18 cellular contexts compared by ENCODE assay signal in genomic region chr5:76744632-76745031, GRCh38. TPM values are rescaled to one million over a fixed set of nuclear protein-coding genes. Genes with fewer than 3 reads are reported as not detected.
DNase-seq lines count a peak whose midpoint lies in the region; ATAC-seq, FAIRE-seq and TF ChIP-seq lines count a peak whose summit lies in the region.
"Had no signal": no experiment of that assay in that cellular context is flagged by ENCODE, and none has a peak within 500 bp of the region (broad histone marks: within the 10 kb centered on the region; RNA-seq: fewer than 3 reads in every experiment).

No MANE protein-coding gene starts in this region.

- BruUV-seq in HCT116 (replicated peaks; lab: Mats Ljungman, UMichigan) (no TSS peak), K562 (replicated peaks; lab: Mats Ljungman, UMichigan) (no TSS peak)

- TF ChIP-seq RAD21 in HCT116 (IDR thresholded peaks at IDR 0.05; ENCODE audit: low read depth) (no peak), K562 (CRISPR knock-in tag; conservative IDR thresholded peaks at IDR 0.05 in 1 of 2, IDR thresholded peaks at IDR 0.05 in 1 of 2) (no peak)

- no peaks in the 10 kb centered on the region for H3K36me3 ChIP-seq in left ventricle myocardium inferior
- H3K36me3 ChIP-seq in HCT116 (ENCODE audit: control insufficient read depth in 1 of 2, insufficient read depth in 2 of 2, low read length in 2 of 2) = no peaks in the 10 kb centered on the region
- no peaks in the 10 kb centered on the region for H3K36me3 ChIP-seq in K562 (ENCODE audit: control insufficient read depth, insufficient read depth, low read length)
- H3K36me3 ChIP-seq in suprapubic skin = no peaks in the 10 kb centered on the region
- no peaks in the 10 kb centered on the region for H3K36me3 ChIP-seq in tibial artery
- H3K36me3 ChIP-seq: HAP-1 had no signal

- H3K4me2 ChIP-seq in HCT116 (ENCODE audit: low read length) = no peak overlapping the region
- H3K4me2 ChIP-seq in K562 (ENCODE audit: insufficient read depth, low read length) = no peak overlapping the region

- H3K9me3 ChIP-seq in left ventricle myocardium inferior (replicated peaks) = no peaks in the 10 kb centered on the region
- no peaks in the 10 kb centered on the region for H3K9me3 ChIP-seq in HCT116 (ENCODE audit: control insufficient read depth in 1 of 2, insufficient read depth in 1 of 2, low read depth in 1 of 2, low read length in 2 of 2)
- no peaks in the 10 kb centered on the region for H3K9me3 ChIP-seq in K562 (replicated peaks; ENCODE audit: control insufficient read depth, insufficient read depth, low read depth, low read length)
- no peaks in the 10 kb centered on the region for H3K9me3 ChIP-seq in suprapubic skin
- no peaks in the 10 kb centered on the region for H3K9me3 ChIP-seq in tibial artery
- H3K9me3 ChIP-seq: HAP-1 had no signal

- RAD21 ChIA-PET in HCT116 (lab: Charles Lee; ENCODE audit: low non-redundant PET in 1 of 2, low total read pairs in 2 of 2, uncharacterized antibody in 2 of 2, unreplicated experiment in 2 of 2) = interaction anchor here in 1 of 2 experiments (1.2 kb wide), 1 partner anchor 30 kb away, joined by 3 read pairs; no protein-coding TSS in a partner anchor

- POLR2A ChIA-PET in HCT116 (lab: Charles Lee) = no interaction called here
- POLR2A ChIA-PET in K562 (lab: Yijun Ruan, JAX) = no interaction called here

- no peaks in the 10 kb centered on the region for H3K9me2 ChIP-seq in HCT116 (ENCODE audit: insufficient read depth)

- H3K9ac ChIP-seq in HCT116 (ENCODE audit: low read length) = no peak overlapping the region
- no peak overlapping the region for H3K9ac ChIP-seq in K562 (ENCODE audit: insufficient read depth in 1 of 2, low read depth in 2 of 2, low read length in 2 of 2)

- in situ Hi-C loops in K562 (cut with MboI) = no loop called here

- H3K27me3 Mint-ChIP-seq in T-helper 2 cell treated with Interferon-gamma antibody and Interleukin-4, amounts not matched to agents 5 μg/mL and 100 μg/mL, for 36 hours (ENCODE audit: low read depth) = peaks cover 7% of the 10 kb centered on the region

- no peaks in the 10 kb centered on the region for H3K9me3 Mint-ChIP-seq in T-helper 2 cell treated with Interferon-gamma antibody and Interleukin-4, amounts not matched to agents 5 μg/mL and 100 μg/mL, for 36 hours
- H3K9me3 Mint-ChIP-seq: CD4-positive, alpha-beta memory T cell had no signal

- H3K36me3 Mint-ChIP-seq in T-helper 2 cell treated with Interferon-gamma antibody and Interleukin-4, amounts not matched to agents 5 μg/mL and 100 μg/mL, for 36 hours (ENCODE audit: low read depth) = peaks cover 3% of the 10 kb centered on the region
- H3K36me3 Mint-ChIP-seq: CD4-positive, alpha-beta memory T cell had no signal

- H3K4me1 Mint-ChIP-seq in T-helper 2 cell treated with Interferon-gamma antibody and Interleukin-4, amounts not matched to agents 5 μg/mL and 100 μg/mL, for 36 hours (ENCODE audit: low read depth) = peaks cover 14% of the 10 kb centered on the region

- no peak overlapping the region for H3K27ac Mint-ChIP-seq in T-helper 2 cell treated with Interferon-gamma antibody and Interleukin-4, amounts not matched to agents 5 μg/mL and 100 μg/mL, for 36 hours

- H3K27me3 ChIP-seq in left ventricle myocardium inferior (ENCODE audit: low read depth) = peaks cover 10% of the 10 kb centered on the region
- H3K27me3 ChIP-seq in HCT116 (ENCODE audit: insufficient read depth, low read length) = no peaks in the 10 kb centered on the region
- no peaks in the 10 kb centered on the region for H3K27me3 ChIP-seq in K562 (ENCODE audit: control insufficient read depth in 2 of 2, insufficient read depth in 2 of 2, low read length in 2 of 2)
- no peaks in the 10 kb centered on the region for H3K27me3 ChIP-seq in suprapubic skin
- H3K27me3 ChIP-seq in tibial artery = no peaks in the 10 kb centered on the region

- H3K4me3 ChIP-seq in left ventricle myocardium inferior (no peak overlapping the region), HCT116 (replicated peaks in 1 of 2; ENCODE audit: low read depth in 1 of 2, low read length in 2 of 2) (no peak overlapping the region), K562 (no peak overlapping the region), suprapubic skin (no peak overlapping the region), tibial artery (no peak overlapping the region)
- H3K4me3 ChIP-seq: HAP-1 had no signal

- H2AFZ ChIP-seq in HCT116 (ENCODE audit: low read depth, low read length, poor library complexity, severe bottlenecking) (peak overlapping the region; percentile 59), K562 (ENCODE audit: low read depth, low read length) (no peak overlapping the region)

- H3K4me1 ChIP-seq in left ventricle myocardium inferior = no peaks in the 10 kb centered on the region
- H3K4me1 ChIP-seq in HCT116 (ENCODE audit: control insufficient read depth in 1 of 2, insufficient read depth in 2 of 2, low read length in 2 of 2) = peaks cover 7 to 13% of the 10 kb centered on the region in 2 experiments
- peaks cover 3 to 4% of the 10 kb centered on the region in 2 experiments; a peak in 3 of 5 replicates for H3K4me1 ChIP-seq in K562 (replicated peaks in 1 of 2; ENCODE audit: control insufficient read depth in 2 of 2, insufficient read depth in 2 of 2, low read length in 2 of 2)
- no peaks in the 10 kb centered on the region for H3K4me1 ChIP-seq in suprapubic skin
- no peaks in the 10 kb centered on the region for H3K4me1 ChIP-seq in tibial artery
- H3K4me1 ChIP-seq: HAP-1 had no signal

- TF ChIP-seq POLR2A in HCT116 (IDR thresholded peaks at IDR 0.05; ENCODE audit: borderline replicate concordance, extremely low read depth, insufficient read depth, insufficient read length) (no peak), K562 (conservative IDR thresholded peaks at IDR 0.05) (no peak), suprapubic skin (IDR thresholded peaks at IDR 0.05) (no peak)

- ATAC-seq in left cardiac atrium (no peak), HCT116 (no peak), K562 (no peak)

- H3K27ac ChIP-seq in left ventricle myocardium inferior (replicated peaks) = peak overlapping the region; percentile 13
- H3K27ac ChIP-seq in HCT116 (ENCODE audit: low read depth, low read length) = no peak overlapping the region
- no peak overlapping the region for H3K27ac ChIP-seq in K562 (ENCODE audit: extremely low read depth, low read depth, low read length)
- H3K27ac ChIP-seq in suprapubic skin = peak overlapping the region; percentile 64
- no peak overlapping the region for H3K27ac ChIP-seq in tibial artery

- no peak overlapping the region for H3K4me3 Mint-ChIP-seq in T-helper 2 cell treated with Interferon-gamma antibody and Interleukin-4, amounts not matched to agents 5 μg/mL and 100 μg/mL, for 36 hours
- H3K4me3 Mint-ChIP-seq: CD4-positive, alpha-beta memory T cell had no signal

- intact Hi-C loops in left ventricle myocardium inferior (cut with micrococcal nuclease) (no loop called here), left cardiac atrium (cut with DNase I) (no loop called here), HCT116 (cut with micrococcal nuclease) (no loop called here), K562 (cut with micrococcal nuclease) (no loop called here), tibial artery (cut with DNase I; ENCODE audit: low total_unique reads) (no loop called here)

- CTCF ChIA-PET in HCT116 (lab: Charles Lee) (no interaction called here), K562 (lab: Yijun Ruan, JAX; ENCODE audit: low intra/inter-chr PET ratio) (no interaction called here)

- no peak for DNase-seq in left ventricle myocardium inferior
- DNase-seq in left cardiac atrium = no peak
- DNase-seq in HCT116 (ENCODE audit: low read depth, low spot score) = no peak
- no peak for DNase-seq in K562 (ENCODE audit: extremely low read depth in 1 of 4, low spot score in 3 of 4)
- no peak for DNase-seq in suprapubic skin (ENCODE audit: low spot score in 2 of 2)
- no peak for DNase-seq in HPDE6-E6E7 (ENCODE audit: extremely low spot score)
- no peak for DNase-seq in T-helper 2 cell treated with Interferon-gamma antibody and Interleukin-4, amounts not matched to agents 5 μg/mL and 100 μg/mL, for 36 hours (ENCODE audit: low spot score)
- DNase-seq in tibial artery = no peak
- DNase-seq: C1 segment of cervical spinal cord; Calu3; CD4-positive, alpha-beta memory T cell; COR-L47; DMS53; DMS79 treated with DMSO at 0.1 percent for 48 hours; GOT3 had no signal

- TF ChIP-seq EP300 in K562 (IDR thresholded peaks at IDR 0.05; ENCODE audit: low read length) (no peak), suprapubic skin (IDR thresholded peaks at IDR 0.05) (no peak)

- no peak for FAIRE-seq in K562 (lab: Jason Lieb, UNC)
- FAIRE-seq: GM12892, H54 had no signal

- H3K79me2 ChIP-seq in HCT116 (ENCODE audit: insufficient read depth, low read length) = no peaks in the 10 kb centered on the region
- H3K79me2 ChIP-seq in K562 (ENCODE audit: control insufficient read depth, insufficient read depth, low read length) = no peaks in the 10 kb centered on the region

- 19% methylated on average over 2 of the region's 2 CpGs for WGBS in K562 (ENCODE audit: insufficient coverage, low coverage, missing lambda C conversion rate)
- WGBS in suprapubic skin = 77% methylated on average over 2 of the region's 2 CpGs

- H4K20me1 ChIP-seq in HCT116 (ENCODE audit: insufficient read depth) (no peaks in the 10 kb centered on the region), K562 (replicated peaks; ENCODE audit: control insufficient read depth, insufficient read depth, low read length) (no peaks in the 10 kb centered on the region)

- H3K9me1 ChIP-seq in K562 (ENCODE audit: control insufficient read depth, insufficient read depth, low read length) = no peaks in the 10 kb centered on the region

- TF ChIP-seq CTCF in left ventricle myocardium inferior (IDR thresholded peaks at IDR 0.05; ENCODE audit: borderline replicate concordance) (no peak), HCT116 (IDR thresholded peaks at IDR 0.05 in 2 of 3, conservative IDR thresholded peaks at IDR 0.05 in 1 of 3; ENCODE audit: borderline replicate concordance in 1 of 3, insufficient read depth in 1 of 3, low read depth in 2 of 3, low read length in 2 of 3) (no peak), K562 (IDR thresholded peaks at IDR 0.05 in 2 of 3, conservative IDR thresholded peaks at IDR 0.05 in 1 of 3; ENCODE audit: insufficient read depth in 2 of 3, low read depth in 1 of 3, low read length in 3 of 3) (no peak), suprapubic skin (IDR thresholded peaks at IDR 0.05) (no peak), tibial artery (IDR thresholded peaks at IDR 0.05) (no peak)

RNA-seq across cellular contexts. Expression of gene F2R, which starts 28.7 kb away (rescaled TPM):
- total RNA-seq in left ventricle myocardium inferior = 9.4 TPM
- 10 to 100 TPM in 1 of 2 donors, 1 to 10 TPM in 1; 6.5 to 16.0 TPM for total RNA-seq in left cardiac atrium
- 16.6 TPM for total RNA-seq in HCT116 (2021; ENCODE audit: unreplicated experiment)
- polyA plus RNA-seq in HCT116 (2012) = 14.1 and 18.5 TPM in 2 replicates
- 26.4 and 32.1 TPM in 2 replicates for total RNA-seq in K562 (2011; cell fraction: chromatin; rRNA removed; ENCODE audit: low replicate concordance)
- total RNA-seq in K562 (2011; cell fraction: nucleolus; rRNA removed) = 29.2 and 33.2 TPM in 2 replicates
- total RNA-seq in K562 (2011; cell fraction: nucleoplasm; rRNA removed) = 46.1 and 60.1 TPM in 2 replicates
- 11.2 and 13.7 TPM in 2 replicates for total RNA-seq in K562 (2014; rRNA removed)
- total RNA-seq in K562 (2014; rRNA removed; fragmentation: Illumina TruSeq; extraction: Trizol) = 15.1 and 15.2 TPM in 2 replicates
- total RNA-seq in K562 (2015; rRNA removed; fragmentation: Illumina TruSeq; extraction: Trizol) = 10.5 and 11.1 TPM in 2 replicates
- total RNA-seq in K562 (2021) = 14.7 and 15.3 TPM in 2 replicates
- polyA plus RNA-seq in K562 (2011; rRNA removed) = 34.7 and 56.5 TPM in 2 replicates
- polyA plus RNA-seq in K562 (2011; cell fraction: cytosol; rRNA removed) = 39.1 and 73.9 TPM in 2 replicates
- polyA plus RNA-seq in K562 (2011; cell fraction: nucleus; rRNA removed) = 11.1 and 24.1 TPM in 2 replicates
- 10.9 and 11.1 TPM in 2 replicates for polyA plus RNA-seq in K562 (2012)
- polyA plus RNA-seq in K562 (2014; fragmentation: Illumina TruSeq; extraction: Trizol) = 19.1 and 19.8 TPM in 2 replicates
- 1 to 10 TPM; 4.0 to 4.9 TPM for polyA plus RNA-seq in K562 (2014; fragmentation: Nextera tagmentation; extraction: Ambion mirVana)
- 17.1 and 18.5 TPM in 2 replicates for polyA plus RNA-seq in K562 (2014; rRNA removed)
- polyA minus RNA-seq in K562 (2011; rRNA and poly(A)+ RNA removed) = 35.4 and 55.1 TPM in 2 replicates
- 13.9 and 23.1 TPM in 2 replicates for polyA minus RNA-seq in K562 (2011; cell fraction: cytosol; rRNA and poly(A)+ RNA removed)
- polyA minus RNA-seq in K562 (2011; cell fraction: nucleus; rRNA and poly(A)+ RNA removed) = 8.1 and 19.8 TPM in 2 replicates
- total RNA-seq in suprapubic skin = 10 to 100 TPM; 33.8 to 48.6 (median 45.7) TPM

Comparison
In these comparisons a context has a peak if more than half of its experiments do, and no peak if none do; other contexts are left out.
1. H3K27ac ChIP-seq: peak in left ventricle myocardium inferior (single experiment) and suprapubic skin (single experiment); none in HCT116 (single experiment), K562 (single experiment) and tibial artery (0 of 2).